In the genomic region with DNA sequence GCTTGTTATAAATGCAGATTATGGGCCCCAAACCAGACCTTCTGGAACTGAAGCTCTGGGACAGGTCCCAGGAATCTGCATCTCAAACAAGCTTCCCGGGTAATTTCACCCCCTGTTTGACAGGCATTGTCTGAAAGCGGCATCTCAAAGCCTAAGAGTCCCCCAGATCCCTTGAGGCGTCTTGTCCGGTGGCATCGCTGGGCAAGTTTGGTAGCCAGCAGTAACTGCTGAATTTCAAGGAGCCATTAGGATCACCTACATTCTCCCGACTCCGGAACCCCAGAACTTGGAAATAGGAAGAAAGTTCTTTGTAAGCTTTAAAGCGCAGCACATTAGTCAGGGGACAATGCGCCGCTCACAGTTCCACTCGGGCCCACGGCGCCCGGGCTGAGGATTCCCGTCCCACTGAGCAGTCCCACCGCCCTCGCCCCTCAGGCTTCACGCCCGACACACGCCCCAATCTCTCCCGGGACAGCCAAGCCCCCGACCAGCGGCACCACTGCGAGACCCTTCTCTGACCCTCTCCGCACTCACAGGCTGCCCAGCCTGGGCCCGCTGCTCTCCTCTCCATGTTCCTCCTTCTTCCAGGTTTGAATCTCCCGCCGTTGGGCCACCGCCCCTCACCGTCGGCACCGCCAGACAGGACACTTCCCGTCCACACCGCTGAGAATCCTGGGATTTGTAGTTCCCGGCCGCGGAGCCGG, we compare ENCODE assay signal across 1 cellular context.
TF ChIP-seq lines count a peak whose summit lies in the region.

A gene with protein sequence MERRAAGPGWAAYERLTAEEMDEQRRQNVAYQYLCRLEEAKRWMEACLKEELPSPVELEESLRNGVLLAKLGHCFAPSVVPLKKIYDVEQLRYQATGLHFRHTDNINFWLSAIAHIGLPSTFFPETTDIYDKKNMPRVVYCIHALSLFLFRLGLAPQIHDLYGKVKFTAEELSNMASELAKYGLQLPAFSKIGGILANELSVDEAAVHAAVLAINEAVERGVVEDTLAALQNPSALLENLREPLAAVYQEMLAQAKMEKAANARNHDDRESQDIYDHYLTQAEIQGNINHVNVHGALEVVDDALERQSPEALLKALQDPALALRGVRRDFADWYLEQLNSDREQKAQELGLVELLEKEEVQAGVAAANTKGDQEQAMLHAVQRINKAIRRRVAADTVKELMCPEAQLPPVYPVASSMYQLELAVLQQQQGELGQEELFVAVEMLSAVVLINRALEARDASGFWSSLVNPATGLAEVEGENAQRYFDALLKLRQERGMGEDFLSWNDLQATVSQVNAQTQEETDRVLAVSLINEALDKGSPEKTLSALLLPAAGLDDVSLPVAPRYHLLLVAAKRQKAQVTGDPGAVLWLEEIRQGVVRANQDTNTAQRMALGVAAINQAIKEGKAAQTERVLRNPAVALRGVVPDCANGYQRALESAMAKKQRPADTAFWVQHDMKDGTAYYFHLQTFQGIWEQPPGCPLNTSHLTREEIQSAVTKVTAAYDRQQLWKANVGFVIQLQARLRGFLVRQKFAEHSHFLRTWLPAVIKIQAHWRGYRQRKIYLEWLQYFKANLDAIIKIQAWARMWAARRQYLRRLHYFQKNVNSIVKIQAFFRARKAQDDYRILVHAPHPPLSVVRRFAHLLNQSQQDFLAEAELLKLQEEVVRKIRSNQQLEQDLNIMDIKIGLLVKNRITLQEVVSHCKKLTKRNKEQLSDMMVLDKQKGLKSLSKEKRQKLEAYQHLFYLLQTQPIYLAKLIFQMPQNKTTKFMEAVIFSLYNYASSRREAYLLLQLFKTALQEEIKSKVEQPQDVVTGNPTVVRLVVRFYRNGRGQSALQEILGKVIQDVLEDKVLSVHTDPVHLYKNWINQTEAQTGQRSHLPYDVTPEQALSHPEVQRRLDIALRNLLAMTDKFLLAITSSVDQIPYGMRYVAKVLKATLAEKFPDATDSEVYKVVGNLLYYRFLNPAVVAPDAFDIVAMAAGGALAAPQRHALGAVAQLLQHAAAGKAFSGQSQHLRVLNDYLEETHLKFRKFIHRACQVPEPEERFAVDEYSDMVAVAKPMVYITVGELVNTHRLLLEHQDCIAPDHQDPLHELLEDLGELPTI (N-terminal part only) (minus strand): TSS at position 607 of the 704 bp plus-strand sequence. CDS start 36 bp downstream, at position 571.

TF ChIP-seq in K562, 482 proteins besides CTCF, POLR2A, EP300 and RAD21 (continued from another document):
- TF ChIP-seq MYBL2 (IDR thresholded peaks at IDR 0.05; ENCODE audit: low read depth) (peak; percentile 95), MYBL2 (CRISPR knock-in tag; IDR thresholded peaks at IDR 0.05; ENCODE audit: borderline replicate concordance) (peak; percentile 62; the same call in 1 of the 2 replicates), ESRRA (IDR thresholded peaks at IDR 0.05; ENCODE audit: borderline replicate concordance, low read depth) (0 out of 2 replicates have a peak, but pooled peaks have one; percentile 23), GABPB1 (CRISPR knock-in tag; IDR thresholded peaks at IDR 0.05) (peak; percentile 97), HNRNPLL (IDR thresholded peaks at IDR 0.05; ENCODE audit: low read depth, low read length, poor library complexity, severe bottlenecking) (no peak), TEAD2 (tag; IDR thresholded peaks at IDR 0.05) (no peak), RBFOX2 (IDR thresholded peaks at IDR 0.05; ENCODE audit: low read depth, low read length) (peak; percentile 84), ADNP (tag; IDR thresholded peaks at IDR 0.05) (no peak), ZNF408 (CRISPR knock-in tag; IDR thresholded peaks at IDR 0.05; ENCODE audit: low read depth) (no peak), MIER1 (IDR thresholded peaks at IDR 0.05; ENCODE audit: low read depth) (no peak), NCOA1 (IDR thresholded peaks at IDR 0.05; ENCODE audit: low read depth) (no peak), KLF1 (tag; IDR thresholded peaks at IDR 0.05) (peak; percentile 88), POLR3A (IDR thresholded peaks at IDR 0.05; ENCODE audit: borderline replicate concordance, extremely low read depth, insufficient read depth, insufficient read length) (no peak), NR3C1 (CRISPR knock-in tag; IDR thresholded peaks at IDR 0.05) (no peak)
- TF ChIP-seq, protein P1, sequence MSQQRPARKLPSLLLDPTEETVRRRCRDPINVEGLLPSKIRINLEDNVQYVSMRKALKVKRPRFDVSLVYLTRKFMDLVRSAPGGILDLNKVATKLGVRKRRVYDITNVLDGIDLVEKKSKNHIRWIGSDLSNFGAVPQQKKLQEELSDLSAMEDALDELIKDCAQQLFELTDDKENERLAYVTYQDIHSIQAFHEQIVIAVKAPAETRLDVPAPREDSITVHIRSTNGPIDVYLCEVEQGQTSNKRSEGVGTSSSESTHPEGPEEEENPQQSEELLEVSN (IDR thresholded peaks at IDR 0.05; ENCODE audit: borderline replicate concordance in 1 of 2, extremely low read depth in 1 of 2, insufficient read depth in 1 of 2, insufficient read length in 1 of 2, low read depth in 1 of 2, low read length in 1 of 2, poor library complexity in 1 of 2, severe bottlenecking in 1 of 2) = peak; percentile 40 to 71
- TF ChIP-seq, protein P2, sequence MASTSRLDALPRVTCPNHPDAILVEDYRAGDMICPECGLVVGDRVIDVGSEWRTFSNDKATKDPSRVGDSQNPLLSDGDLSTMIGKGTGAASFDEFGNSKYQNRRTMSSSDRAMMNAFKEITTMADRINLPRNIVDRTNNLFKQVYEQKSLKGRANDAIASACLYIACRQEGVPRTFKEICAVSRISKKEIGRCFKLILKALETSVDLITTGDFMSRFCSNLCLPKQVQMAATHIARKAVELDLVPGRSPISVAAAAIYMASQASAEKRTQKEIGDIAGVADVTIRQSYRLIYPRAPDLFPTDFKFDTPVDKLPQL (IDR thresholded peaks at IDR 0.05; ENCODE audit: extremely low read depth, insufficient read length) = no peak
- TF ChIP-seq, protein P3, sequence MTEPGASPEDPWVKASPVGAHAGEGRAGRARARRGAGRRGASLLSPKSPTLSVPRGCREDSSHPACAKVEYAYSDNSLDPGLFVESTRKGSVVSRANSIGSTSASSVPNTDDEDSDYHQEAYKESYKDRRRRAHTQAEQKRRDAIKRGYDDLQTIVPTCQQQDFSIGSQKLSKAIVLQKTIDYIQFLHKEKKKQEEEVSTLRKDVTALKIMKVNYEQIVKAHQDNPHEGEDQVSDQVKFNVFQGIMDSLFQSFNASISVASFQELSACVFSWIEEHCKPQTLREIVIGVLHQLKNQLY (CRISPR knock-in tag; conservative IDR thresholded peaks at IDR 0.05) = no peak
TF ChIP-seq in K562: peak in this region for 74.
